In genomic region chr6:125983246-125983945, GRCh38 we compare ENCODE assay signal across 16 cellular contexts.
DNase-seq lines count a peak whose midpoint lies in the region; ATAC-seq and TF ChIP-seq lines count a peak whose summit lies in the region.
"Had no signal": no experiment of that assay in that cellular context is flagged by ENCODE, and none has a peak within 500 bp of the region (broad histone marks: within the 10 kb centered on the region; RNA-seq: fewer than 3 reads in every experiment).

No MANE protein-coding gene starts in this region.

- DNase-seq in AG04449 (ENCODE audit: low read depth, low spot score) (peak; percentile 61), astrocyte of the hippocampus (ENCODE audit: low read depth, low spot score) (peak; percentile 69), iris pigment epithelial cell (ENCODE audit: low read depth) (peak; percentile 84), HAP-1 (ENCODE audit: low spot score in 2 of 2) (no peak)
- DNase-seq in activated CD4-positive, CD25-positive, alpha-beta regulatory T cell (lab: John Stamatoyannopoulos, UW): no peak
- DNase-seq: activated gamma-delta T cell, C1 segment of cervical spinal cord, caudate nucleus, mesendoderm, NCI-H146, NCI-H774, upper lobe of left lung had no signal

- H3K36me3 ChIP-seq in HEK293 (ENCODE audit: control insufficient read depth in 2 of 2, insufficient read depth in 1 of 2, low read length in 2 of 2) (peaks cover 3 to 7% of the 10 kb centered on the region in 2 experiments; a peak in 2 of 3 replicates), HAP-1 (replicated peaks) (no peaks in the 10 kb centered on the region; the same call in 1 of the 2 replicates)

- no peak for ATAC-seq in GM18861 (IDR thresholded peaks at IDR 0.05; ENCODE audit: unreplicated experiment)
- no peak for ATAC-seq in HG03520 (IDR thresholded peaks at IDR 0.05; ENCODE audit: unreplicated experiment)
- ATAC-seq: Right ventricle myocardium inferior had no signal

- in situ Hi-C loops in HAP-1 (cut with MboI; ENCODE audit: low sequenced_read_pairs): loop anchor here (25.0 kb wide), 1 partner anchor 354 kb away; the partner anchor contains the start of gene CENPW

- no peaks in the 10 kb centered on the region for H3K9me3 ChIP-seq in HEK293 (ENCODE audit: control insufficient read depth, insufficient read depth, low read depth, low read length)
- H3K9me3 ChIP-seq in HAP-1: no peaks in the 10 kb centered on the region
- H3K9me3 ChIP-seq: upper lobe of left lung had no signal

- POLR2A ChIA-PET in AG04449 (lab: Yijun Ruan, JAX) (no interaction called here), HEK293 (lab: Yijun Ruan, JAX) (interaction anchor here (1.8 kb wide), 1 partner anchor 26 kb away, joined by 5 read pairs; the partner anchor contains the start of gene HINT3)

- H3K27me3 ChIP-seq in HAP-1 (ENCODE audit: low read depth): no peaks in the 10 kb centered on the region
- H3K27me3 ChIP-seq: upper lobe of left lung had no signal

- H3K27ac ChIP-seq in HEK293 (ENCODE audit: extremely low read depth, low read depth, low read length): no peak overlapping the region
- H3K27ac ChIP-seq: upper lobe of left lung had no signal

- CTCF ChIA-PET in AG04449 (lab: Yijun Ruan, JAX): interaction anchor here (0.9 to 4.7 kb wide), 4 partner anchors 10 to 125 kb away, joined by 3 to 45 read pairs (median 14); partner anchors contain the start of gene HINT3
- CTCF ChIA-PET in HEK293 (lab: Yijun Ruan, JAX): interaction anchor here (2.2 to 4.7 kb wide), 2 partner anchors 9 to 12 kb away, joined by 9 to 40 read pairs; no protein-coding TSS in a partner anchor

- H3K4me1 ChIP-seq in HEK293 (ENCODE audit: control insufficient read depth, insufficient read depth, low read length) (peaks cover 4% of the 10 kb centered on the region; the same call in 1 of the 2 replicates), HAP-1 (peaks cover 18% of the 10 kb centered on the region)

- TF ChIP-seq CTCF in AG04449 (IDR thresholded peaks at IDR 0.05; ENCODE audit: insufficient read depth, low read length, missing control alignments) (no peak), HEK293 (tag by site-specific recombination; IDR thresholded peaks at IDR 0.05) (no peak)

- H3K4me3 ChIP-seq in AG04449 (ENCODE audit: low read depth, low read length) (no peak overlapping the region), HEK293 (ENCODE audit: low read depth, low read length) (no peak overlapping the region), HAP-1 (no peak overlapping the region)
- H3K4me3 ChIP-seq: upper lobe of left lung had no signal

TF ChIP-seq in HEK293, 187 proteins besides CTCF, POLR2A, EP300 and RAD21:
- 0 out of 2 replicates have a peak, but pooled peaks have one; percentile 7 for TF ChIP-seq GFI1B (tag by site-specific recombination; IDR thresholded peaks at IDR 0.05)
- 0 out of 2 replicates have a peak, but pooled peaks have one; percentile 71 for TF ChIP-seq MZF1 (tag by site-specific recombination; IDR thresholded peaks at IDR 0.05; ENCODE audit: borderline replicate concordance)
- no peak for TF ChIP-seq SP7 (tag by site-specific recombination; IDR thresholded peaks at IDR 0.05)
- peak; percentile 65; the same call in 1 of the 2 replicates for TF ChIP-seq OSR2 (tag by site-specific recombination; IDR thresholded peaks at IDR 0.05)
- no peak for TF ChIP-seq ZFHX2 (tag by site-specific recombination; conservative IDR thresholded peaks at IDR 0.05)
- TF ChIP-seq ZNF768 (tag by site-specific recombination; IDR thresholded peaks at IDR 0.05): no peak
- no peak for TF ChIP-seq PBX3 (CRISPR knock-in tag; IDR thresholded peaks at IDR 0.05)
- 0 out of 2 replicates have a peak, but pooled peaks have one; percentile 16 for TF ChIP-seq ZEB2 (tag by site-specific recombination; IDR thresholded peaks at IDR 0.05)
- TF ChIP-seq ZBTB8A (tag by site-specific recombination; IDR thresholded peaks at IDR 0.05): no peak
- TF ChIP-seq ZNF837 (tag by site-specific recombination; IDR thresholded peaks at IDR 0.05): no peak
- 0 out of 2 replicates have a peak, but pooled peaks have one; percentile 22 for TF ChIP-seq ZNF366 (tag by site-specific recombination; conservative IDR thresholded peaks at IDR 0.05)
- TF ChIP-seq ZNF792 (tag by site-specific recombination; IDR thresholded peaks at IDR 0.05): no peak

Comparison
In these comparisons a context has a peak if more than half of its experiments do, and no peak if none do; other contexts are left out.
1. DNase-seq: peak in AG04449 (single experiment), astrocyte of the hippocampus (single experiment) and iris pigment epithelial cell (single experiment); none in HAP-1 (0 of 2) and activated CD4-positive, CD25-positive, alpha-beta regulatory T cell (0 of 4).